Comparison of ENCODE assay signal across 15 cellular contexts in the genomic region with DNA sequence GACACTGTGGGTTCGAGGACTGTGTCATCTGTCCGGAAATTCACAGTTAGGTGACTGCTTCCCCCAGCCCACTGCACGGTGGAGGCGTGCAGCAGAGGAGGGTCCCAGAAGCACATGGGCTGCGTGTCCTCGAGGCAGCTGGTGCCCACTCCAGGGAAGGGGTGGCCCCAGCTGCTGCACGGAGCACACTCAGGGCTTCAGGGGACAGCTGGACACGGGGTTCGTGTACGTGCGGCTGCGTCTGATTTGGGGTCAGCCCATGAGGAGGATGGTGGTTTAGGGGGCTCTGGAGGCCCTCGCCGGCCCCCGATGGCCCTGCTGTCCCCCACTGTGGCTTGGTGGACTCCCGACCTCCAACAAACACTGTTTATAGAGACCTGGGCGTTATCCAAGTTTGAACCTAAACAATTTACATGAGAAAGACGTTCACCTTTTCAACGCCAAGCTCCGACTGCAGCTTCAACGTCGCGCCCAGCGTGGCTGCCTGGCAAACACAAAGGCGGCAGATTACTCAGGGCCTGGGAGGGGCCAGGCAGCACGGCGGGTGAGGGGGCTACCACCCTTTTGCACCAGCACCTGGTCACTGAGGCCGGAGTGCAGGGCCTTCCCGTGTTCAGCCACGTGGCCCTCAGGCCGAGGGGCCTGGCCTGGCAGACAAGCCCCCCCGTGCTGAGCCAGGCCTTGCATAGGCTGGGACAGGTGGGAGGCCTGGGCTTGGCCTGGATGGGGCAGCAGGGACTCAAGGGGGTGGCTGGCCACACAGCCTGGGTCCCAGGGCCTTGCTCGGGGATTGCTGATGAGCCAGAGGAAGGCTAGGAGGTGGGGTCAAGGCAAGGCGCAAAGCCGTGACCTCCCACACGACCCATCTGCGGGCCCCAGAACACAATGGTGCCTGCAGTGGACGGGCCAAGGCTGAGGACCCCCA.
"Had no signal": no experiment of that assay in that cellular context is flagged by ENCODE, and none has a peak within 500 bp of the region (broad histone marks: within the 10 kb centered on the region; RNA-seq: fewer than 3 reads in every experiment).

No MANE protein-coding gene starts in this region.

- H3K9me3 ChIP-seq: testis, upper lobe of right lung had no signal

- H3K4me1 Mint-ChIP-seq: stimulated activated naive CD8-positive, alpha-beta T cell treated with anti-CD3 and anti-CD28 coated beads, Interleukin-15, amount 100 ng/mL, for 72 hours had no signal

- H3K4me3 ChIP-seq: upper lobe of right lung had no signal

- H3K27ac ChIP-seq: testis, upper lobe of right lung had no signal

- FAIRE-seq: endothelial cell of umbilical vein, keratinocyte had no signal

- H3K9me3 Mint-ChIP-seq: stimulated activated naive CD8-positive, alpha-beta T cell treated with anti-CD3 and anti-CD28 coated beads, Interleukin-15, amount 100 ng/mL, for 72 hours had no signal

- ATAC-seq: upper lobe of right lung had no signal

- DNase-seq: activated CD4-positive, alpha-beta memory T cell treated with anti-CD3 and anti-CD28 coated beads for 36 hours; activated CD4-positive, alpha-beta T cell treated with anti-CD3 and anti-CD28 coated beads for 1 hour; activated gamma-delta T cell; activated T-cell treated with anti-CD3 and anti-CD28 coated beads, Interleukin-2, amount 50 U/mL, for 48 hours; foreskin melanocyte; midbrain; stimulated activated CD4-positive, alpha-beta T cell treated with anti-CD3 and anti-CD28 coated beads, Interleukin-4, amount 100 ng/mL, for 4 hours; stimulated activated naive CD8-positive, alpha-beta T cell treated with anti-CD3 and anti-CD28 coated beads, Interleukin-15, amount 100 ng/mL, for 72 hours; SW 1271; testis; upper lobe of right lung had no signal

- H3K27me3 ChIP-seq: testis, upper lobe of right lung had no signal

- H3K36me3 ChIP-seq: upper lobe of right lung had no signal

- H3K27me3 Mint-ChIP-seq: activated CD4-positive, alpha-beta memory T cell treated with anti-CD3 and anti-CD28 coated beads for 36 hours; activated naive CD8-positive, alpha-beta T cell; stimulated activated naive CD8-positive, alpha-beta T cell treated with anti-CD3 and anti-CD28 coated beads, Interleukin-15, amount 100 ng/mL, for 72 hours had no signal

- H3K36me3 Mint-ChIP-seq: activated CD4-positive, alpha-beta memory T cell treated with anti-CD3 and anti-CD28 coated beads for 36 hours had no signal

- H3K4me1 ChIP-seq: testis, upper lobe of right lung had no signal

- H3K4me3 Mint-ChIP-seq: activated CD4-positive, alpha-beta memory T cell treated with anti-CD3 and anti-CD28 coated beads for 36 hours; activated naive CD8-positive, alpha-beta T cell; stimulated activated naive CD8-positive, alpha-beta T cell treated with anti-CD3 and anti-CD28 coated beads, Interleukin-15, amount 100 ng/mL, for 72 hours; T-helper 2 cell treated with Interferon-gamma antibody and Interleukin-4, amounts not matched to agents 5 μg/mL and 100 μg/mL, for 36 hours had no signal

- H3K27ac Mint-ChIP-seq: activated CD4-positive, alpha-beta memory T cell treated with anti-CD3 and anti-CD28 coated beads for 36 hours; activated naive CD8-positive, alpha-beta T cell; T-helper 2 cell treated with Interferon-gamma antibody and Interleukin-4, amounts not matched to agents 5 μg/mL and 100 μg/mL, for 36 hours had no signal
